27 cellular contexts compared by ENCODE assay signal in genomic region chr9:29439961-29440360, GRCh38.
A peak's percentile ranks its signal among the peaks of the same experiment; 100 is the strongest.
DNase-seq lines count a peak whose midpoint lies in the region; ATAC-seq, FAIRE-seq and TF ChIP-seq lines count a peak whose summit lies in the region.
"Had no signal": no experiment of that assay in that cellular context is flagged by ENCODE, and none has a peak within 500 bp of the region (broad histone marks: within the 10 kb centered on the region; RNA-seq: fewer than 3 reads in every experiment).

No MANE protein-coding gene starts in this region.

- TF ChIP-seq RAD21 in HepG2 (CRISPR knock-in tag; IDR thresholded peaks at IDR 0.05) = no peak

- no peaks in the 10 kb centered on the region for H4K20me1 ChIP-seq in HepG2 (ENCODE audit: insufficient read depth, low read length)

- H3K36me3 ChIP-seq in HepG2 (replicated peaks in 1 of 2; ENCODE audit: control insufficient read depth in 1 of 2, insufficient read depth in 2 of 2, low read length in 2 of 2) = no peaks in the 10 kb centered on the region
- no peaks in the 10 kb centered on the region for H3K36me3 ChIP-seq in right lobe of liver
- no peaks in the 10 kb centered on the region for H3K36me3 ChIP-seq in thyroid gland
- H3K36me3 ChIP-seq: adrenal gland, gastroesophageal sphincter, HAP-1, prostate gland, SJCRH30, tibial artery had no signal

- ATAC-seq in HepG2 (no peak), right lobe of liver (no peak), HG03108 (IDR thresholded peaks at IDR 0.05; ENCODE audit: unreplicated experiment) (no peak)
- ATAC-seq: activated CD8-positive, alpha-beta memory T cell treated with anti-CD3 and anti-CD28 coated beads, Interleukin-2, amount 10 ng/mL, durations not matched to agents 7 days and 5 days; gastroesophageal sphincter; naive thymus-derived CD8-positive, alpha-beta T cell; stimulated activated effector memory CD8-positive, alpha-beta T cell treated with anti-CD3 and anti-CD28 coated beads, Interleukin-12 subunit alpha, Interleukin-12 subunit beta, amount 100 ng/mL, for 72 hours had no signal

- no TSS peak for BruUV-seq in HepG2 (replicated peaks; lab: Mats Ljungman, UMichigan)

- no peak for TF ChIP-seq EP300 in HepG2 (IDR thresholded peaks at IDR 0.05; ENCODE audit: low read depth in 2 of 2, low read length in 2 of 2)
- TF ChIP-seq EP300 in HepG2 (CRISPR knock-in tag; IDR thresholded peaks at IDR 0.05; ENCODE audit: borderline replicate concordance) = no peak

- DNase-seq in HepG2 (ENCODE audit: low spot score) (no peak), right lobe of liver (no peak), amniotic epithelial cell (ENCODE audit: low read depth) (peak; percentile 32), iris pigment epithelial cell (ENCODE audit: low read depth) (peak; percentile 16), thyroid gland (no peak), type B pancreatic cell (ENCODE audit: extremely low spot score, unreplicated experiment) (no peak), RWPE1 (ENCODE audit: low spot score) (no peak)
- DNase-seq: ACHN; activated CD4-positive, CD25-positive, alpha-beta regulatory T cell treated with anti-CD3 and anti-CD28 coated beads, Interleukin-2, amount 50 U/mL, for 72 hours; activated CD8-positive, alpha-beta memory T cell treated with anti-CD3 and anti-CD28 coated beads, Interleukin-2, amount 10 ng/mL, durations not matched to agents 7 days and 5 days; adrenal gland; DMS79; naive thymus-derived CD8-positive, alpha-beta T cell; NCI-H187; NCI-H446 treated with DMSO at 0.1 percent for 48 hours; stimulated activated CD4-positive, alpha-beta T cell treated with anti-CD3 and anti-CD28 coated beads, Interleukin-12 subunit alpha, Interleukin-12 subunit beta, amount 100 ng/mL, for 4 hours; tibial artery had no signal

- intact Hi-C loops in HepG2 (cut with micrococcal nuclease; ENCODE audit: unreplicated experiment) (no loop called here), right lobe of liver (cut with DNase I) (no loop called here), thyroid gland (cut with DNase I) (no loop called here)

- H3K27me3 Mint-ChIP-seq in type B pancreatic cell = no peaks in the 10 kb centered on the region
- H3K27me3 Mint-ChIP-seq: activated CD8-positive, alpha-beta memory T cell treated with anti-CD3 and anti-CD28 coated beads, Interleukin-2, amount 10 ng/mL, durations not matched to agents 7 days and 5 days; central memory CD8-positive, alpha-beta T cell; naive thymus-derived CD8-positive, alpha-beta T cell had no signal

- H3K9me3 Mint-ChIP-seq in type B pancreatic cell = no peaks in the 10 kb centered on the region

- no peak overlapping the region for H2AFZ ChIP-seq in HepG2 (ENCODE audit: low read length)

- POLR2A ChIA-PET in HepG2 (lab: Yijun Ruan, JAX) = no interaction called here
- POLR2A ChIA-PET in RWPE1 (lab: Yijun Ruan, JAX; ENCODE audit: low non-redundant PET) = no interaction called here

- H3K27ac ChIP-seq in HepG2 (ENCODE audit: extremely low read length, insufficient read depth, low read length) (no peak overlapping the region), right lobe of liver (no peak overlapping the region), thyroid gland (no peak overlapping the region), RWPE1 (no peak overlapping the region)
- H3K27ac ChIP-seq: adrenal gland, gastroesophageal sphincter, prostate gland, SJCRH30, tibial artery had no signal

- in situ Hi-C loops in HepG2 (cut with HindIII; ENCODE audit: extremely low pct_ligation_motif_present, low pct_unique_long_range_greater_than_20kb) = no loop called here

- TF ChIP-seq CTCF in HepG2 (CRISPR knock-in tag; IDR thresholded peaks at IDR 0.05) (no peak), right lobe of liver (IDR thresholded peaks at IDR 0.05) (no peak), thyroid gland (IDR thresholded peaks at IDR 0.05) (no peak), type B pancreatic cell (conservative IDR thresholded peaks at IDR 0.05) (no peak), RWPE1 (conservative IDR thresholded peaks at IDR 0.05; ENCODE audit: low read depth) (no peak)

- H3K4me1 Mint-ChIP-seq in type B pancreatic cell (ENCODE audit: unreplicated experiment) = no peaks in the 10 kb centered on the region
- H3K4me1 Mint-ChIP-seq: activated CD8-positive, alpha-beta memory T cell treated with anti-CD3 and anti-CD28 coated beads, Interleukin-2, amount 10 ng/mL, durations not matched to agents 7 days and 5 days; central memory CD8-positive, alpha-beta T cell; naive thymus-derived CD8-positive, alpha-beta T cell; stimulated activated effector memory CD8-positive, alpha-beta T cell treated with anti-CD3 and anti-CD28 coated beads, Interleukin-12 subunit alpha, Interleukin-12 subunit beta, amount 100 ng/mL, for 72 hours had no signal

- H3K4me2 ChIP-seq in HepG2 (ENCODE audit: low read depth, low read length) = no peak overlapping the region

- TF ChIP-seq POLR2A in HepG2 (IDR thresholded peaks at IDR 0.05; ENCODE audit: insufficient read depth in 1 of 2, low read depth in 2 of 2, low read length in 2 of 2) = no peak
- no peak for TF ChIP-seq POLR2A in right lobe of liver (IDR thresholded peaks at IDR 0.05)
- no peak for TF ChIP-seq POLR2A in thyroid gland (IDR thresholded peaks at IDR 0.05)

- H3K27me3 ChIP-seq in HepG2 (ENCODE audit: control insufficient read depth in 1 of 2, insufficient read depth in 2 of 2, low read length in 2 of 2) (no peaks in the 10 kb centered on the region), right lobe of liver (no peaks in the 10 kb centered on the region), thyroid gland (no peaks in the 10 kb centered on the region)
- H3K27me3 ChIP-seq: adrenal gland, gastroesophageal sphincter, SJCRH30, tibial artery had no signal

- H3K27ac Mint-ChIP-seq in type B pancreatic cell = no peak overlapping the region
- H3K27ac Mint-ChIP-seq: activated CD8-positive, alpha-beta memory T cell treated with anti-CD3 and anti-CD28 coated beads, Interleukin-2, amount 10 ng/mL, durations not matched to agents 7 days and 5 days; naive thymus-derived CD8-positive, alpha-beta T cell; stimulated activated effector memory CD8-positive, alpha-beta T cell treated with anti-CD3 and anti-CD28 coated beads, Interleukin-12 subunit alpha, Interleukin-12 subunit beta, amount 100 ng/mL, for 72 hours; T-helper 2 cell treated with Interferon-gamma antibody and Interleukin-4, amounts not matched to agents 5 μg/mL and 100 μg/mL, for 36 hours had no signal

- H3K79me2 ChIP-seq in HepG2 (ENCODE audit: insufficient read depth, low read length) = no peaks in the 10 kb centered on the region

- H3K9ac ChIP-seq in HepG2 (ENCODE audit: insufficient read depth, low read depth, low read length) = no peak overlapping the region

- no peak overlapping the region for H3K4me3 Mint-ChIP-seq in type B pancreatic cell
- H3K4me3 Mint-ChIP-seq: activated CD8-positive, alpha-beta memory T cell treated with anti-CD3 and anti-CD28 coated beads, Interleukin-2, amount 10 ng/mL, durations not matched to agents 7 days and 5 days; central memory CD8-positive, alpha-beta T cell; naive thymus-derived CD8-positive, alpha-beta T cell; stimulated activated effector memory CD8-positive, alpha-beta T cell treated with anti-CD3 and anti-CD28 coated beads, Interleukin-12 subunit alpha, Interleukin-12 subunit beta, amount 100 ng/mL, for 72 hours; T-helper 2 cell treated with Interferon-gamma antibody and Interleukin-4, amounts not matched to agents 5 μg/mL and 100 μg/mL, for 36 hours had no signal

- H3K4me1 ChIP-seq in HepG2 (ENCODE audit: insufficient read depth, low read length) (no peaks in the 10 kb centered on the region), right lobe of liver (no peaks in the 10 kb centered on the region), thyroid gland (no peaks in the 10 kb centered on the region)
- H3K4me1 ChIP-seq: adrenal gland, gastroesophageal sphincter, HAP-1, prostate gland, SJCRH30, tibial artery had no signal

- H3K9me3 ChIP-seq in HepG2 (ENCODE audit: low read length) (no peaks in the 10 kb centered on the region), right lobe of liver (no peaks in the 10 kb centered on the region), thyroid gland (no peaks in the 10 kb centered on the region)
- H3K9me3 ChIP-seq: adrenal gland, gastroesophageal sphincter, HAP-1, prostate gland, SJCRH30, tibial artery had no signal

- H3K36me3 Mint-ChIP-seq in type B pancreatic cell = no peaks in the 10 kb centered on the region
- H3K36me3 Mint-ChIP-seq: activated CD8-positive, alpha-beta memory T cell treated with anti-CD3 and anti-CD28 coated beads, Interleukin-2, amount 10 ng/mL, durations not matched to agents 7 days and 5 days; naive thymus-derived CD8-positive, alpha-beta T cell; stimulated activated effector memory CD8-positive, alpha-beta T cell treated with anti-CD3 and anti-CD28 coated beads, Interleukin-12 subunit alpha, Interleukin-12 subunit beta, amount 100 ng/mL, for 72 hours had no signal

- FAIRE-seq in HepG2 (lab: Jason Lieb, UNC) = no peak
- FAIRE-seq: GM18507 had no signal

- 0% methylated on average over 2 of the region's 2 CpGs for WGBS in HepG2 (ENCODE audit: low lambda C conversion rate)
- 29% methylated on average over 2 of the region's 2 CpGs for WGBS in right lobe of liver (ENCODE audit: insufficient coverage, low coverage, low lambda C conversion rate, missing lambda C conversion rate)
- WGBS in thyroid gland, 2 donors = 43 to 49% methylated on average over 2 of the region's 2 CpGs

- CTCF ChIA-PET in HepG2 (lab: Yijun Ruan, JAX; ENCODE audit: low intra/inter-chr PET ratio, low total read pairs) = no interaction called here
- CTCF ChIA-PET in RWPE1 (lab: Yijun Ruan, JAX) = interaction anchor here (0.7 kb wide), 1 partner anchor 402 kb away, joined by 4 read pairs; no protein-coding TSS in a partner anchor

- H3K4me3 ChIP-seq in HepG2 (replicated peaks in 1 of 3; ENCODE audit: insufficient read depth in 1 of 3, low read depth in 2 of 3, low read length in 3 of 3) = no peak overlapping the region
- no peak overlapping the region for H3K4me3 ChIP-seq in right lobe of liver
- H3K4me3 ChIP-seq in thyroid gland (replicated peaks in 1 of 3) = no peak overlapping the region
- H3K4me3 ChIP-seq: adrenal gland, gastroesophageal sphincter, HAP-1, lung, prostate gland, SJCRH30, tibial artery had no signal

TF ChIP-seq in HepG2, 621 proteins besides CTCF, POLR2A, EP300 and RAD21:
- TF ChIP-seq MAFK (conservative IDR thresholded peaks at IDR 0.05 in 1 of 2, IDR thresholded peaks at IDR 0.05 in 1 of 2; ENCODE audit: low read length in 2 of 2) (peak; percentile 4 to 16; a peak in 1 of 4 replicates), ZNF75D (CRISPR knock-in tag; IDR thresholded peaks at IDR 0.05; ENCODE audit: borderline replicate concordance) (no peak), MAFF (IDR thresholded peaks at IDR 0.05; ENCODE audit: low read depth, low read length) (0 out of 2 replicates have a peak, but pooled peaks have one; percentile 10), ZNF546 (CRISPR knock-in tag; conservative IDR thresholded peaks at IDR 0.05) (no peak)

Comparison
In these comparisons a context has a peak if more than half of its experiments do, and no peak if none do; other contexts are left out.
1. DNase-seq: peak in amniotic epithelial cell (single experiment) and iris pigment epithelial cell (single experiment); none in HepG2 (single experiment), right lobe of liver (0 of 3), thyroid gland (0 of 2), type B pancreatic cell (single experiment) and RWPE1 (single experiment).